Comparison of ENCODE assay signal across 21 cellular contexts in genomic region chr14:28254768-28255167, GRCh38.
A peak's percentile ranks its signal among the peaks of the same experiment; 100 is the strongest.
DNase-seq lines count a peak whose midpoint lies in the region; ATAC-seq, FAIRE-seq and TF ChIP-seq lines count a peak whose summit lies in the region.
"Had no signal": no experiment of that assay in that cellular context is flagged by ENCODE, and none has a peak within 500 bp of the region (broad histone marks: within the 10 kb centered on the region; RNA-seq: fewer than 3 reads in every experiment).

No MANE protein-coding gene starts in this region.

- in situ Hi-C loops in mammary epithelial cell (cut with MboI; ENCODE audit: low sequenced_read_pairs in 2 of 2): no loop called here

- H3K9me3 ChIP-seq in mammary epithelial cell (replicated peaks; ENCODE audit: insufficient read depth, low read length): no peaks in the 10 kb centered on the region
- H3K9me3 ChIP-seq in breast epithelium: no peaks in the 10 kb centered on the region
- H3K9me3 ChIP-seq in vagina: no peaks in the 10 kb centered on the region
- H3K9me3 ChIP-seq: A549, Caco-2 had no signal

- H3K9ac ChIP-seq in mammary epithelial cell (ENCODE audit: insufficient read depth, low read length): no peak overlapping the region

- H2AFZ ChIP-seq in mammary epithelial cell (ENCODE audit: low read depth, low read length): no peak overlapping the region

- TF ChIP-seq POLR2A in breast epithelium (IDR thresholded peaks at IDR 0.05) (no peak), vagina (IDR thresholded peaks at IDR 0.05) (no peak)

- FAIRE-seq in bronchial epithelial cell (lab: Jason Lieb, UNC): no peak
- FAIRE-seq: A549, H1, K562 had no signal

- TF ChIP-seq CTCF in mammary epithelial cell (conservative IDR thresholded peaks at IDR 0.05 in 1 of 2, IDR thresholded peaks at IDR 0.05 in 1 of 2; ENCODE audit: extremely low read depth in 1 of 2, insufficient read depth in 1 of 2, low read depth in 1 of 2, low read length in 2 of 2) (no peak), breast epithelium (IDR thresholded peaks at IDR 0.05) (no peak), bronchial epithelial cell (IDR thresholded peaks at IDR 0.05; ENCODE audit: insufficient read depth, low read length, severe bottlenecking) (no peak), fibroblast of pulmonary artery (IDR thresholded peaks at IDR 0.05; ENCODE audit: low read length, missing control alignments) (no peak), vagina (IDR thresholded peaks at IDR 0.05) (no peak)

- no peaks in the 10 kb centered on the region for H3K4me1 ChIP-seq in mammary epithelial cell (ENCODE audit: insufficient read depth, low read length)
- H3K4me1 ChIP-seq in breast epithelium: no peaks in the 10 kb centered on the region
- no peaks in the 10 kb centered on the region for H3K4me1 ChIP-seq in vagina
- H3K4me1 ChIP-seq: A549, Caco-2 had no signal

- WGBS in mammary epithelial cell (ENCODE audit: low coverage, missing lambda C conversion rate): 73% methylated on average over 1 of the region's 1 CpG

- dilution Hi-C loops in mammary epithelial cell (cut with HindIII; ENCODE audit: low sequenced_read_pairs): no loop called here

- H3K4me2 ChIP-seq in mammary epithelial cell (ENCODE audit: insufficient read depth, low read depth, low read length): no peak overlapping the region
- H3K4me2 ChIP-seq: A549 had no signal

- ATAC-seq in HG03354 (IDR thresholded peaks at IDR 0.05; ENCODE audit: poor library complexity, severe bottlenecking, unreplicated experiment) (no peak), HG02623 (IDR thresholded peaks at IDR 0.05; ENCODE audit: unreplicated experiment) (no peak)
- ATAC-seq: A549, K562 had no signal

- H3K27ac ChIP-seq in mammary epithelial cell (ENCODE audit: insufficient read depth, low read depth, low read length): no peak overlapping the region
- H3K27ac ChIP-seq in breast epithelium: no peak overlapping the region
- H3K27ac ChIP-seq in vagina: no peak overlapping the region
- H3K27ac ChIP-seq: 22Rv1, A549, C4-2B had no signal

- intact Hi-C loops in mammary epithelial cell (cut with micrococcal nuclease): no loop called here
- intact Hi-C loops in breast epithelium (cut with DNase I; ENCODE audit: low total_unique reads): no loop called here
- intact Hi-C loops in vagina (cut with DNase I): no loop called here

- H3K27me3 ChIP-seq in mammary epithelial cell (ENCODE audit: insufficient read depth, low read length) (no peaks in the 10 kb centered on the region), breast epithelium (no peaks in the 10 kb centered on the region), bronchial epithelial cell (ENCODE audit: control insufficient read depth, insufficient read depth, low read length) (no peaks in the 10 kb centered on the region), vagina (no peaks in the 10 kb centered on the region)

- CTCF ChIA-PET in mammary epithelial cell (lab: Charles Lee; ENCODE audit: low non-redundant PET): no interaction called here

- H3K4me3 ChIP-seq in mammary epithelial cell (replicated peaks in 1 of 3; ENCODE audit: insufficient read depth in 1 of 3, low read depth in 2 of 3, low read length in 3 of 3): no peak overlapping the region
- no peak overlapping the region for H3K4me3 ChIP-seq in breast epithelium
- H3K4me3 ChIP-seq in bronchial epithelial cell (ENCODE audit: low read depth, low read length): no peak overlapping the region
- no peak overlapping the region for H3K4me3 ChIP-seq in fibroblast of pulmonary artery (replicated peaks; ENCODE audit: low read depth, low read length)
- no peak overlapping the region for H3K4me3 ChIP-seq in skeletal muscle cell (ENCODE audit: low read depth, low read length)
- no peak overlapping the region for H3K4me3 ChIP-seq in vagina
- H3K4me3 ChIP-seq: A549, K562 had no signal

- no peaks in the 10 kb centered on the region for H3K79me2 ChIP-seq in mammary epithelial cell (ENCODE audit: insufficient read depth, low read length)

- peak; percentile 22 for DNase-seq in mammary epithelial cell
- no peak for DNase-seq in breast epithelium (ENCODE audit: low spot score in 2 of 2)
- peak; percentile 29 for DNase-seq in bronchial epithelial cell (ENCODE audit: low read depth)
- DNase-seq in fibroblast of pulmonary artery (ENCODE audit: low read depth): peak; percentile 24
- DNase-seq in skeletal muscle cell (ENCODE audit: low read depth): peak; percentile 6
- no peak for DNase-seq in vagina (ENCODE audit: extremely low spot score in 2 of 2)
- DNase-seq: AML-193; Caco-2; CD4-positive, alpha-beta T cell; DMS153; DMS79; GF-D8; H9; IMR-90 had no signal

- H4K20me1 ChIP-seq in mammary epithelial cell (ENCODE audit: insufficient read depth, low read length): no peaks in the 10 kb centered on the region

- no TSS peak for BruUV-seq in mammary epithelial cell (replicated peaks; lab: Mats Ljungman, UMichigan)

- H3K36me3 ChIP-seq in mammary epithelial cell (ENCODE audit: insufficient read depth, low read length) (no peaks in the 10 kb centered on the region), breast epithelium (peaks cover 6% of the 10 kb centered on the region), bronchial epithelial cell (ENCODE audit: control insufficient read depth, insufficient read depth, low read length) (no peaks in the 10 kb centered on the region), vagina (no peaks in the 10 kb centered on the region)

Comparison
In these comparisons a context has a peak if more than half of its experiments do, and no peak if none do; other contexts are left out.
1. DNase-seq: peak in mammary epithelial cell (single experiment), bronchial epithelial cell (single experiment), fibroblast of pulmonary artery (single experiment) and skeletal muscle cell (single experiment); none in breast epithelium (0 of 2) and vagina (0 of 2).